Comparison of ENCODE assay signal across 11 cellular contexts in genomic region chr19:46935066-46935663, GRCh38.
DNase-seq lines count a peak whose midpoint lies in the region; ATAC-seq and TF ChIP-seq lines count a peak whose summit lies in the region.
"Had no signal": no experiment of that assay in that cellular context is flagged by ENCODE, and none has a peak within 500 bp of the region (broad histone marks: within the 10 kb centered on the region; RNA-seq: fewer than 3 reads in every experiment).

No MANE protein-coding gene starts in this region.

- no peaks in the 10 kb centered on the region for H3K9me3 Mint-ChIP-seq in CD4-positive, alpha-beta memory T cell
- no peaks in the 10 kb centered on the region for H3K9me3 Mint-ChIP-seq in activated T-helper 2 cell treated with anti-CD3 and anti-CD28 coated beads, Interferon-gamma antibody, Interleukin-2, Interleukin-4, amounts not matched to agents 10 μg/mL and 5 μg/mL and 100 μg/mL, durations not matched to agents 14 hours and 24 hours and 36 hours
- H3K9me3 Mint-ChIP-seq in natural killer cell: no peaks in the 10 kb centered on the region

- intact Hi-C loops in CD4-positive, alpha-beta memory T cell (cut with micrococcal nuclease): loop anchor here (1.0 to 5.0 kb wide), 3 partner anchors 20 to 73 kb away; partner anchors contain the start of gene ARHGAP35
- intact Hi-C loops in activated T-helper 2 cell treated with anti-CD3 and anti-CD28 coated beads, Interferon-gamma antibody, Interleukin-2, Interleukin-4, amounts not matched to agents 10 μg/mL and 5 μg/mL and 100 μg/mL, durations not matched to agents 14 hours and 24 hours and 36 hours (cut with micrococcal nuclease): loop anchor here (2.0 kb wide), 1 partner anchor 20 kb away; no protein-coding TSS in a partner anchor
- intact Hi-C loops in natural killer cell (cut with micrococcal nuclease): loop anchor here (5.0 kb wide), 1 partner anchor 42 kb away; no protein-coding TSS in a partner anchor

- no peaks in the 10 kb centered on the region for H3K27me3 Mint-ChIP-seq in CD4-positive, alpha-beta memory T cell
- H3K27me3 Mint-ChIP-seq in activated T-helper 2 cell treated with anti-CD3 and anti-CD28 coated beads, Interferon-gamma antibody, Interleukin-2, Interleukin-4, amounts not matched to agents 10 μg/mL and 5 μg/mL and 100 μg/mL, durations not matched to agents 14 hours and 24 hours and 36 hours (ENCODE audit: low read depth): no peaks in the 10 kb centered on the region
- H3K27me3 Mint-ChIP-seq in natural killer cell (ENCODE audit: low read depth in 2 of 2): no peaks in the 10 kb centered on the region

- peak overlapping the region; percentile 52 to 79 (median 76) for H3K4me3 Mint-ChIP-seq in CD4-positive, alpha-beta memory T cell
- H3K4me3 Mint-ChIP-seq in activated T-helper 2 cell treated with anti-CD3 and anti-CD28 coated beads, Interferon-gamma antibody, Interleukin-2, Interleukin-4, amounts not matched to agents 10 μg/mL and 5 μg/mL and 100 μg/mL, durations not matched to agents 14 hours and 24 hours and 36 hours (ENCODE audit: low read depth): peak overlapping the region; percentile 47
- peak overlapping the region; percentile 81 for H3K4me3 Mint-ChIP-seq in natural killer cell

- peak overlapping the region in 1 of 2 donors; percentile 18 for H3K4me3 ChIP-seq in CD4-positive, alpha-beta memory T cell (ENCODE audit: low read length in 2 of 2)
- no peak overlapping the region for H3K4me3 ChIP-seq in HEK293 (ENCODE audit: low read depth, low read length)

- no peaks in the 10 kb centered on the region for H3K9me3 ChIP-seq in CD4-positive, alpha-beta memory T cell (ENCODE audit: control insufficient read depth in 1 of 2, low read length in 2 of 2)
- H3K9me3 ChIP-seq in HEK293 (ENCODE audit: control insufficient read depth, insufficient read depth, low read depth, low read length): no peaks in the 10 kb centered on the region

- peaks cover 60 to 88% (median 73%) of the 10 kb centered on the region in 4 donors for H3K4me1 Mint-ChIP-seq in CD4-positive, alpha-beta memory T cell
- H3K4me1 Mint-ChIP-seq in activated T-helper 2 cell treated with anti-CD3 and anti-CD28 coated beads, Interferon-gamma antibody, Interleukin-2, Interleukin-4, amounts not matched to agents 10 μg/mL and 5 μg/mL and 100 μg/mL, durations not matched to agents 14 hours and 24 hours and 36 hours (ENCODE audit: low read depth): peaks cover 40% of the 10 kb centered on the region
- peaks cover 57 to 66% of the 10 kb centered on the region in 2 donors for H3K4me1 Mint-ChIP-seq in natural killer cell

- H3K27ac Mint-ChIP-seq in CD4-positive, alpha-beta memory T cell: peak overlapping the region; percentile 83 to 92 (median 90)
- H3K27ac Mint-ChIP-seq in activated T-helper 2 cell treated with anti-CD3 and anti-CD28 coated beads, Interferon-gamma antibody, Interleukin-2, Interleukin-4, amounts not matched to agents 10 μg/mL and 5 μg/mL and 100 μg/mL, durations not matched to agents 14 hours and 24 hours and 36 hours: peak overlapping the region; percentile 52
- peak overlapping the region; percentile 84 to 87 for H3K27ac Mint-ChIP-seq in natural killer cell

- TF ChIP-seq CTCF in HEK293 (tag by site-specific recombination; IDR thresholded peaks at IDR 0.05) (no peak), natural killer cell (IDR thresholded peaks at IDR 0.05) (no peak)

- H3K27ac ChIP-seq in CD4-positive, alpha-beta memory T cell (ENCODE audit: low read depth, low read length): peak overlapping the region; percentile 56
- no peak overlapping the region for H3K27ac ChIP-seq in HEK293 (ENCODE audit: extremely low read depth, low read depth, low read length)
- H3K27ac ChIP-seq: RWPE1 had no signal

- peak in 4 of 5 donors; percentile 31 to 41 (median 35) for DNase-seq in CD4-positive, alpha-beta memory T cell
- no peak for DNase-seq in activated T-helper 2 cell treated with anti-CD3 and anti-CD28 coated beads, Interferon-gamma antibody, Interleukin-2, Interleukin-4, amounts not matched to agents 10 μg/mL and 5 μg/mL and 100 μg/mL, durations not matched to agents 14 hours and 24 hours and 36 hours (ENCODE audit: low spot score)
- DNase-seq in natural killer cell (no peak), GM03348 (ENCODE audit: low spot score) (no peak), ureter (ENCODE audit: low spot score) (no peak)
- DNase-seq: EL, NCI-H2029 treated with DMSO at 0.1 percent for 48 hours, right cardiac atrium had no signal

- peaks cover 20% of the 10 kb centered on the region in 2 donors for H3K36me3 Mint-ChIP-seq in CD4-positive, alpha-beta memory T cell
- H3K36me3 Mint-ChIP-seq in activated T-helper 2 cell treated with anti-CD3 and anti-CD28 coated beads, Interferon-gamma antibody, Interleukin-2, Interleukin-4, amounts not matched to agents 10 μg/mL and 5 μg/mL and 100 μg/mL, durations not matched to agents 14 hours and 24 hours and 36 hours (ENCODE audit: low read depth): peaks cover 18% of the 10 kb centered on the region
- H3K36me3 Mint-ChIP-seq in natural killer cell: no peaks in the 10 kb centered on the region

- peaks cover 7% of the 10 kb centered on the region for H3K36me3 ChIP-seq in CD4-positive, alpha-beta memory T cell (ENCODE audit: insufficient read depth, low read length)
- H3K36me3 ChIP-seq in HEK293 (ENCODE audit: control insufficient read depth in 2 of 2, insufficient read depth in 1 of 2, low read length in 2 of 2): peaks cover 13 to 18% of the 10 kb centered on the region in 2 experiments; a peak in 2 of 3 replicates

- no peaks in the 10 kb centered on the region for H3K27me3 ChIP-seq in CD4-positive, alpha-beta memory T cell (ENCODE audit: insufficient read depth, low read length)

- peaks cover 82% of the 10 kb centered on the region for H3K4me1 ChIP-seq in CD4-positive, alpha-beta memory T cell (ENCODE audit: insufficient read depth, low read length)
- H3K4me1 ChIP-seq in HEK293 (ENCODE audit: control insufficient read depth, insufficient read depth, low read length): peaks cover 10% of the 10 kb centered on the region; the same call in 1 of the 2 replicates

- ATAC-seq in natural killer cell (peak; percentile 43 to 47 (median 45)), GM21381 (IDR thresholded peaks at IDR 0.05; ENCODE audit: unreplicated experiment) (no peak)
- ATAC-seq: right cardiac atrium had no signal

- POLR2A ChIA-PET in CD4-positive, alpha-beta memory T cell (lab: Charles Lee; ENCODE audit: partially characterized antibody): interaction anchor here (1.2 to 5.0 kb wide), 4 partner anchors 11 to 75 kb away, joined by 6 to 90 read pairs (median 26); partner anchors contain the start of gene ARHGAP35
- POLR2A ChIA-PET in HEK293 (lab: Yijun Ruan, JAX): no interaction called here

- CTCF ChIA-PET in CD4-positive, alpha-beta memory T cell (lab: Charles Lee; ENCODE audit: partially characterized antibody): interaction anchor here (1.0 to 1.7 kb wide), 2 partner anchors 21 to 56 kb away, joined by 3 to 9 read pairs; no protein-coding TSS in a partner anchor
- CTCF ChIA-PET in HEK293 (lab: Yijun Ruan, JAX): interaction anchor here (0.6 kb wide), 1 partner anchor 1507 kb away, joined by 5 read pairs; no protein-coding TSS in a partner anchor

TF ChIP-seq in HEK293, 187 proteins besides CTCF, POLR2A, EP300 and RAD21:
- TF ChIP-seq PRDM10 (tag by site-specific recombination; IDR thresholded peaks at IDR 0.05): peak; percentile 64
- no peak for TF ChIP-seq ZSCAN18 (tag by site-specific recombination; IDR thresholded peaks at IDR 0.05)
- no peak for TF ChIP-seq YY2 (tag by site-specific recombination; IDR thresholded peaks at IDR 0.05)
- TF ChIP-seq, protein P1, sequence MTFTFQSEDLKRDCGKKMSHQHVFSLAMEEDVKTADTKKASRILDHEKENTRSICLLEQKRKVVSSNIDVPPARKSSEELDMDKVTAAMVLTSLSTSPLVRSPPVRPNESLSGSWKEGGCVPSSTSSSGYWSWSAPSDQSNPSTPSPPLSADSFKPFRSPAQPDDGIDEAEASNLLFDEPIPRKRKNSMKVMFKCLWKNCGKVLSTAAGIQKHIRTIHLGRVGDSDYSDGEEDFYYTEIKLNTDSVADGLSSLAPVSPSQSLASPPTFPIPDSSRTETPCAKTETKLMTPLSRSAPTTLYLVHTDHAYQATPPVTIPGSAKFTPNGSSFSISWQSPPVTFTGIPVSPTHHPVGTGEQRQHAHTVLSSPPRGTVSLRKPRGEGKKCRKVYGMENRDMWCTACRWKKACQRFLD (tag by site-specific recombination; IDR thresholded peaks at IDR 0.05): no peak
TF ChIP-seq in HEK293: peak in this region for 1.

Comparison
In these comparisons a context has a peak if more than half of its experiments do, and no peak if none do; other contexts are left out.
1. DNase-seq: peak in CD4-positive, alpha-beta memory T cell (4 of 5); none in activated T-helper 2 cell treated with anti-CD3 and anti-CD28 coated beads, Interferon-gamma antibody, Interleukin-2, Interleukin-4, amounts not matched to agents 10 μg/mL and 5 μg/mL and 100 μg/mL, durations not matched to agents 14 hours and 24 hours and 36 hours (single experiment), natural killer cell (single experiment), GM03348 (single experiment) and ureter (single experiment).
2. Peak in every context shown above with its lines, with median percentiles within 50 percentile points of each other: H3K27ac Mint-ChIP-seq and H3K4me3 Mint-ChIP-seq.